ENCODE assay signal across 11 cellular contexts in genomic region chr1:24931481-24932221, GRCh38. TPM values are rescaled to one million over a fixed set of nuclear protein-coding genes. Genes with fewer than 3 reads are reported as not detected.
DNase-seq lines count a peak whose midpoint lies in the region; ATAC-seq, FAIRE-seq and TF ChIP-seq lines count a peak whose summit lies in the region.
"Had no signal": no experiment of that assay in that cellular context is flagged by ENCODE, and none has a peak within 500 bp of the region (broad histone marks: within the 10 kb centered on the region; RNA-seq: fewer than 3 reads in every experiment).

No MANE protein-coding gene starts in this region.

- peak overlapping the region; percentile 75 for H3K27ac Mint-ChIP-seq in CD4-positive, alpha-beta T cell
- H3K27ac Mint-ChIP-seq in naive B cell, result peak overlapping the region in 4 of 6 donors; percentile 24 to 98 (median 48)

- ATAC-seq in CD4-positive, alpha-beta T cell (ENCODE audit: poor library complexity), result no peak
- ATAC-seq in HCT116 (no peak), K562 (no peak), naive B cell (ENCODE audit: low read depth in 2 of 2) (no peak)

- no peak for DNase-seq in CD4-positive, alpha-beta T cell
- no peak for DNase-seq in HCT116 (ENCODE audit: low read depth, low spot score)
- DNase-seq in K562 (ENCODE audit: extremely low read depth in 1 of 4, low spot score in 3 of 4), result no peak
- DNase-seq in naive B cell, result no peak
- no peak for DNase-seq in NCI-H345 treated with DMSO at 0.1 percent for 48 hours (lab: John Stamatoyannopoulos, UW; ENCODE audit: unreplicated experiment)
- DNase-seq in effector CD8-positive, alpha-beta T cell (lab: John Stamatoyannopoulos, UW), result no peak
- no peak for DNase-seq in activated effector memory CD4-positive, alpha-beta T cell treated with Interleukin-2 at 50 U/mL for 16 hours
- DNase-seq in stimulated activated naive CD4-positive, alpha-beta T cell (lab: John Stamatoyannopoulos, UW), result no peak
- DNase-seq: NCI-H526 treated with DMSO at 0.1 percent for 48 hours had no signal

- no peaks in the 10 kb centered on the region for H3K9me2 ChIP-seq in HCT116 (ENCODE audit: insufficient read depth)

- intact Hi-C loops in CD4-positive, alpha-beta T cell (cut with DNase I, micrococcal nuclease), result loop anchor here (1.0 to 5.0 kb wide), 8 partner anchors 31 to 289 kb away; partner anchors contain the start of gene SRRM1 (in 1 of the 2)
- intact Hi-C loops in HCT116 (cut with micrococcal nuclease) (loop anchor here (1.0 to 2.0 kb wide), 3 partner anchors 106 to 274 kb away; no protein-coding TSS in a partner anchor), K562 (cut with micrococcal nuclease) (loop anchor here (2.0 to 5.0 kb wide), 2 partner anchors 106 to 169 kb away; no protein-coding TSS in a partner anchor)

- no peaks in the 10 kb centered on the region for H3K9me3 ChIP-seq in CD4-positive, alpha-beta T cell (ENCODE audit: control insufficient read depth, low read length)
- H3K9me3 ChIP-seq in HCT116 (ENCODE audit: control insufficient read depth in 1 of 2, insufficient read depth in 1 of 2, low read depth in 1 of 2, low read length in 2 of 2) (no peaks in the 10 kb centered on the region), K562 (replicated peaks; ENCODE audit: control insufficient read depth, insufficient read depth, low read depth, low read length) (no peaks in the 10 kb centered on the region)

- no peaks in the 10 kb centered on the region for H4K20me1 ChIP-seq in HCT116 (ENCODE audit: insufficient read depth)
- peaks cover 19% of the 10 kb centered on the region for H4K20me1 ChIP-seq in K562 (replicated peaks; ENCODE audit: control insufficient read depth, insufficient read depth, low read length)

- TF ChIP-seq EP300 in K562 (IDR thresholded peaks at IDR 0.05; ENCODE audit: low read length), result no peak

- H3K4me3 ChIP-seq in HCT116 (replicated peaks in 1 of 2; ENCODE audit: low read depth in 1 of 2, low read length in 2 of 2) (no peak overlapping the region), K562 (no peak overlapping the region)

- WGBS in K562 (ENCODE audit: insufficient coverage, low coverage, missing lambda C conversion rate), result 44% methylated on average over 60 of the region's 63 CpGs

- no peak for FAIRE-seq in K562 (lab: Jason Lieb, UNC)

- H3K4me1 Mint-ChIP-seq in CD4-positive, alpha-beta T cell (ENCODE audit: low read depth), result peaks cover 49% of the 10 kb centered on the region
- peaks cover 32 to 57% (median 51%) of the 10 kb centered on the region in 3 donors for H3K4me1 Mint-ChIP-seq in naive B cell

- no peaks in the 10 kb centered on the region for H3K36me3 ChIP-seq in HCT116 (ENCODE audit: control insufficient read depth in 1 of 2, insufficient read depth in 2 of 2, low read length in 2 of 2)
- no peaks in the 10 kb centered on the region for H3K36me3 ChIP-seq in K562 (ENCODE audit: control insufficient read depth, insufficient read depth, low read length)

- H3K27ac ChIP-seq in CD4-positive, alpha-beta T cell (ENCODE audit: low read depth, low read length), result no peak overlapping the region
- H3K27ac ChIP-seq in HCT116 (ENCODE audit: low read depth, low read length) (no peak overlapping the region), K562 (ENCODE audit: extremely low read depth, low read depth, low read length) (no peak overlapping the region)
- H3K27ac ChIP-seq: epithelial cell of prostate had no signal

- in situ Hi-C loops in K562 (cut with MboI), result loop anchor here (5.0 kb wide), 1 partner anchor 171 kb away; no protein-coding TSS in a partner anchor

- peak overlapping the region; percentile 60 for H3K4me3 Mint-ChIP-seq in CD4-positive, alpha-beta T cell
- H3K4me3 Mint-ChIP-seq in naive B cell, result peak overlapping the region in 7 of 8 donors; percentile 16 to 98 (median 42)

- no peak for TF ChIP-seq RAD21 in HCT116 (IDR thresholded peaks at IDR 0.05; ENCODE audit: low read depth)
- no peak for TF ChIP-seq RAD21 in K562 (CRISPR knock-in tag; conservative IDR thresholded peaks at IDR 0.05 in 1 of 2, IDR thresholded peaks at IDR 0.05 in 1 of 2)

- no peaks in the 10 kb centered on the region for H3K27me3 Mint-ChIP-seq in CD4-positive, alpha-beta T cell
- H3K27me3 Mint-ChIP-seq in naive B cell, result no peaks in the 10 kb centered on the region

- POLR2A ChIA-PET in CD4-positive, alpha-beta T cell (lab: Charles Lee), result interaction anchor here (0.9 to 3.9 kb wide), 6 partner anchors 32 to 105 kb away, joined by 3 to 29 read pairs (median 6); no protein-coding TSS in a partner anchor
- POLR2A ChIA-PET in HCT116 (lab: Charles Lee) (no interaction called here), K562 (lab: Yijun Ruan, JAX) (interaction anchor here (0.7 to 1.1 kb wide), 3 partner anchors 10 to 106 kb away, joined by 3 to 5 read pairs (median 4); no protein-coding TSS in a partner anchor)

- H3K36me3 Mint-ChIP-seq in CD4-positive, alpha-beta T cell (ENCODE audit: low read depth), result peaks cover 24% of the 10 kb centered on the region
- H3K36me3 Mint-ChIP-seq in naive B cell, result peaks cover 0 to 4% of the 10 kb centered on the region in 2 donors

- TF ChIP-seq CTCF in CD4-positive, alpha-beta T cell (IDR thresholded peaks at IDR 0.05), result no peak
- TF ChIP-seq CTCF in HCT116 (IDR thresholded peaks at IDR 0.05 in 2 of 3, conservative IDR thresholded peaks at IDR 0.05 in 1 of 3; ENCODE audit: borderline replicate concordance in 1 of 3, insufficient read depth in 1 of 3, low read depth in 2 of 3, low read length in 2 of 3) (no peak), K562 (IDR thresholded peaks at IDR 0.05 in 2 of 3, conservative IDR thresholded peaks at IDR 0.05 in 1 of 3; ENCODE audit: insufficient read depth in 2 of 3, low read depth in 1 of 3, low read length in 3 of 3) (no peak)

- no peak overlapping the region for H2AFZ ChIP-seq in HCT116 (ENCODE audit: low read depth, low read length, poor library complexity, severe bottlenecking)
- H2AFZ ChIP-seq in K562 (ENCODE audit: low read depth, low read length), result no peak overlapping the region

- H3K9me1 ChIP-seq in K562 (ENCODE audit: control insufficient read depth, insufficient read depth, low read length), result no peaks in the 10 kb centered on the region

- no TSS peak for BruUV-seq in HCT116 (replicated peaks; lab: Mats Ljungman, UMichigan)
- BruUV-seq in K562 (replicated peaks; lab: Mats Ljungman, UMichigan), result no TSS peak

- H3K79me2 ChIP-seq in HCT116 (ENCODE audit: insufficient read depth, low read length) (peaks cover 18% of the 10 kb centered on the region), K562 (ENCODE audit: control insufficient read depth, insufficient read depth, low read length) (no peaks in the 10 kb centered on the region)

- H3K9me3 Mint-ChIP-seq in CD4-positive, alpha-beta T cell, result no peaks in the 10 kb centered on the region
- H3K9me3 Mint-ChIP-seq in naive B cell, result no peaks in the 10 kb centered on the region

- RAD21 ChIA-PET in HCT116 (lab: Charles Lee; ENCODE audit: low non-redundant PET in 1 of 2, low total read pairs in 2 of 2, uncharacterized antibody in 2 of 2, unreplicated experiment in 2 of 2), result no interaction called here

- TF ChIP-seq POLR2A in HCT116 (IDR thresholded peaks at IDR 0.05; ENCODE audit: borderline replicate concordance, extremely low read depth, insufficient read depth, insufficient read length), result no peak
- no peak for TF ChIP-seq POLR2A in K562 (conservative IDR thresholded peaks at IDR 0.05)

- H3K9ac ChIP-seq in HCT116 (ENCODE audit: low read length) (no peak overlapping the region), K562 (ENCODE audit: insufficient read depth in 1 of 2, low read depth in 2 of 2, low read length in 2 of 2) (no peak overlapping the region)

- H3K4me1 ChIP-seq in HCT116 (ENCODE audit: control insufficient read depth in 1 of 2, insufficient read depth in 2 of 2, low read length in 2 of 2) (peaks cover 7 to 33% of the 10 kb centered on the region in 2 experiments), K562 (replicated peaks in 1 of 2; ENCODE audit: control insufficient read depth in 2 of 2, insufficient read depth in 2 of 2, low read length in 2 of 2) (peaks cover 0 to 34% of the 10 kb centered on the region in 2 experiments; a peak in 2 of 5 replicates)

- H3K4me2 ChIP-seq in HCT116 (ENCODE audit: low read length), result peak overlapping the region; percentile 41
- H3K4me2 ChIP-seq in K562 (ENCODE audit: insufficient read depth, low read length), result no peak overlapping the region

- no peaks in the 10 kb centered on the region for H3K27me3 ChIP-seq in CD4-positive, alpha-beta T cell (ENCODE audit: control insufficient read depth, insufficient read depth, low read length)
- no peaks in the 10 kb centered on the region for H3K27me3 ChIP-seq in HCT116 (ENCODE audit: insufficient read depth, low read length)
- H3K27me3 ChIP-seq in K562 (ENCODE audit: control insufficient read depth in 2 of 2, insufficient read depth in 2 of 2, low read length in 2 of 2), result peaks cover 62 to 94% of the 10 kb centered on the region in 2 experiments

- CTCF ChIA-PET in CD4-positive, alpha-beta T cell (lab: Charles Lee), result interaction anchor here (0.8 to 4.3 kb wide), 13 partner anchors 19 to 170 kb away, joined by 3 to 52 read pairs (median 4); no protein-coding TSS in a partner anchor
- CTCF ChIA-PET in HCT116 (lab: Charles Lee) (interaction anchor here (1.0 to 1.7 kb wide), 3 partner anchors 10 to 169 kb away, joined by 6 to 7 read pairs (median 7); no protein-coding TSS in a partner anchor), K562 (lab: Yijun Ruan, JAX; ENCODE audit: low intra/inter-chr PET ratio) (interaction anchor here (0.6 to 2.2 kb wide), 5 partner anchors 101 to 1230 kb away, joined by 3 to 20 read pairs (median 5); no protein-coding TSS in a partner anchor)

RNA-seq across cellular contexts. Expression of gene RUNX3, which starts 1.6 kb away (rescaled TPM):
- 100 to 1,000 TPM; 202 to 209 TPM for total RNA-seq in CD4-positive, alpha-beta T cell
- total RNA-seq in HCT116 (2021; ENCODE audit: unreplicated experiment) (22.6 TPM), K562 (2014; rRNA removed) (0.09 and 0.16 TPM in 2 replicates), K562 (2014; rRNA removed; fragmentation: Illumina TruSeq; extraction: Trizol) (0.03 and 0.04 TPM in 2 replicates), K562 (2015; rRNA removed; fragmentation: Illumina TruSeq; extraction: Trizol) (0.11 and 0.22 TPM in 2 replicates), K562 (2021) (0.64 and 1.1 TPM in 2 replicates)
- polyA plus RNA-seq in HCT116 (2012), result 20.2 and 25.3 TPM in 2 replicates
- 0.21 TPM in 1 of 2 replicates, not detected in the other for total RNA-seq in K562 (2011; cell fraction: chromatin; rRNA removed; ENCODE audit: low replicate concordance)
- total RNA-seq in K562 (2011; cell fraction: nucleolus; rRNA removed), result 0.13 TPM in 1 of 2 replicates, not detected in the other
- total RNA-seq in K562 (2011; cell fraction: nucleoplasm; rRNA removed), result not detected in 2 replicates
- polyA plus RNA-seq in K562 (2011; rRNA removed) (0.03 TPM in 2 replicates), K562 (2014; fragmentation: Illumina TruSeq; extraction: Trizol) (0.19 and 0.39 TPM in 2 replicates), K562 (2014; fragmentation: Nextera tagmentation; extraction: Ambion mirVana) (under 1 TPM; 0.01 to 0.04 TPM), K562 (2014; rRNA removed) (0.29 and 0.62 TPM in 2 replicates), naive B cell (ENCODE audit: low read depth in 6 of 6) (10 to 100 TPM; 14.7 to 28.7 (median 18.2) TPM)
- polyA plus RNA-seq in K562 (2011; cell fraction: cytosol; rRNA removed), result 0.03 TPM in 1 of 2 replicates, not detected in the other
- 0.18 TPM in 1 of 2 replicates, not detected in the other for polyA plus RNA-seq in K562 (2011; cell fraction: nucleus; rRNA removed)
- 0.36 and 0.46 TPM in 2 replicates for polyA plus RNA-seq in K562 (2012)
- not detected in 2 replicates for polyA minus RNA-seq in K562 (2011; rRNA and poly(A)+ RNA removed)
- polyA minus RNA-seq in K562 (2011; cell fraction: cytosol; rRNA and poly(A)+ RNA removed), result not detected in 2 replicates
- not detected in 2 replicates for polyA minus RNA-seq in K562 (2011; cell fraction: nucleus; rRNA and poly(A)+ RNA removed)
- total RNA-seq: myocyte had no signal

Comparison
In these comparisons a context has a peak if more than half of its experiments do, and no peak if none do; other contexts are left out.
1. RNA of gene RUNX3, which starts 1.6 kb away (total RNA-seq): 202 to 209 TPM in CD4-positive, alpha-beta T cell and 22.6 TPM in HCT116 (single experiment); 0.03 to 1.1 TPM in K562; every median in the first group is over 10 times any median in the second.